In genomic region chr1:200253774-200254495, GRCh38 we compare ENCODE assay signal across 1 cellular context.
TF ChIP-seq lines count a peak whose summit lies in the region.

No MANE protein-coding gene starts in this region.

TF ChIP-seq in IMR-90, 13 proteins besides CTCF, POLR2A, EP300 and RAD21:
- TF ChIP-seq RCOR1 (IDR thresholded peaks at IDR 0.05; ENCODE audit: insufficient replicate concordance, low read length) (no peak), MAZ (IDR thresholded peaks at IDR 0.05; ENCODE audit: borderline replicate concordance, low read depth, low read length) (no peak), NFE2L2 (IDR thresholded peaks at IDR 0.05; ENCODE audit: low read depth, low read length) (no peak), CEBPB (IDR thresholded peaks at IDR 0.05; ENCODE audit: low read depth, low read length) (no peak), SMC3 (IDR thresholded peaks at IDR 0.05; ENCODE audit: low read depth, low read length) (no peak), ELK1 (IDR thresholded peaks at IDR 0.05; ENCODE audit: borderline replicate concordance, low read depth, low read length) (no peak), RFX5 (IDR thresholded peaks at IDR 0.05; ENCODE audit: low read depth, low read length) (no peak), FOS (IDR thresholded peaks at IDR 0.05; ENCODE audit: low read depth, low read length) (no peak), CHD1 (IDR thresholded peaks at IDR 0.05; ENCODE audit: low read depth, low read length) (no peak), MAFK (IDR thresholded peaks at IDR 0.05; ENCODE audit: low read depth, low read length) (no peak), MXI1 (IDR thresholded peaks at IDR 0.05; ENCODE audit: borderline replicate concordance, low read depth, low read length) (no peak), BHLHE40 (IDR thresholded peaks at IDR 0.05; ENCODE audit: low read depth, low read length) (no peak), USF2 (IDR thresholded peaks at IDR 0.05; ENCODE audit: low read depth, low read length) (no peak)
